ENCODE assay signal across 21 cellular contexts in the genomic region with DNA sequence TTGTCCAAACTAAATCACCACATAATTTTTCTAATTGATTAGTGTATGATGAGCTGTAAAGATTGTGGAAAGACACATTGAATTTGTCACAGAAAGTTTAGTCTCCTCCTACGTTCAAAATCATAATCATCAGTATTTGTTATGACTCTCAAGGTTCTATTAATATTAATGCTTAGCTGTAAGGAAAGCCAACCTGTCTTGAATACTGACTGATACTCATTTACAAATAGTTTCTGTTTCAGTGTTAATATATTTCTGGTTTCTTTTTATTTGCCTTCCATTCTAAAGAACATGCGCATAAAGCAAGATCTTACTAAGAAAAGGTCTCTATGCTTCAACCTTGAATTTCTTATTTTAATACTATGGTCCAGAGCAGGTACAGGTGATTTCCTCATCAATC. TPM values are rescaled to one million over a fixed set of nuclear protein-coding genes. Genes with fewer than 3 reads are reported as not detected.
A peak's percentile ranks its signal among the peaks of the same experiment; 100 is the strongest.
DNase-seq lines count a peak whose midpoint lies in the region; ATAC-seq and TF ChIP-seq lines count a peak whose summit lies in the region.
"Had no signal": no experiment of that assay in that cellular context is flagged by ENCODE, and none has a peak within 500 bp of the region (broad histone marks: within the 10 kb centered on the region; RNA-seq: fewer than 3 reads in every experiment).

No MANE protein-coding gene starts in this region.

- peak; percentile 87 for ATAC-seq in GM18508 (IDR thresholded peaks at IDR 0.05; ENCODE audit: insufficient read depth, unreplicated experiment)
- ATAC-seq in GM21360 (IDR thresholded peaks at IDR 0.05; ENCODE audit: unreplicated experiment), result peak; percentile 90
- ATAC-seq in HG02840 (IDR thresholded peaks at IDR 0.05; ENCODE audit: low FRiP score, unreplicated experiment), result peak; percentile 64
- ATAC-seq in HG03378 (IDR thresholded peaks at IDR 0.05; ENCODE audit: unreplicated experiment), result peak; percentile 67
- ATAC-seq in HG02763 (IDR thresholded peaks at IDR 0.05; ENCODE audit: unreplicated experiment), result no peak
- ATAC-seq: A549, left ventricle myocardium superior, Panc1, right lobe of liver had no signal

- no peaks in the 10 kb centered on the region for H3K36me3 ChIP-seq in WERI-Rb-1
- H3K36me3 ChIP-seq: esophagus muscularis mucosa had no signal

- peaks cover 2% of the 10 kb centered on the region for H3K9me3 ChIP-seq in WERI-Rb-1 (ENCODE audit: severe bottlenecking)
- H3K9me3 ChIP-seq: A549, esophagus muscularis mucosa, right lobe of liver had no signal

- no peaks in the 10 kb centered on the region for H3K27me3 ChIP-seq in WERI-Rb-1 (ENCODE audit: insufficient read depth, low read depth, severe bottlenecking)
- H3K27me3 ChIP-seq: cardiac muscle cell, dorsolateral prefrontal cortex, esophagus muscularis mucosa, right lobe of liver had no signal

- TF ChIP-seq CTCF in WERI-Rb-1 (IDR thresholded peaks at IDR 0.05; ENCODE audit: low read depth, low read length), result no peak

- no peak overlapping the region for H3K27ac ChIP-seq in WERI-Rb-1
- H3K27ac ChIP-seq: A549, C4-2B, cardiac muscle cell, dorsolateral prefrontal cortex, esophagus muscularis mucosa, right lobe of liver had no signal

- DNase-seq in HT-29 (ENCODE audit: low spot score) (no peak), WERI-Rb-1 (no peak)
- DNase-seq in stimulated activated CD4-positive, alpha-beta T cell treated with anti-CD3 and anti-CD28 coated beads, Interleukin-4, amount 100 ng/mL, for 1 hour, result no peak
- DNase-seq: activated CD4-positive, alpha-beta T cell treated with anti-CD3 and anti-CD28 coated beads for 1 hour; DMS53; dorsolateral prefrontal cortex; left ventricle myocardium superior; NCI-H1105 treated with DMSO at 0.1 percent for 48 hours; NCI-H748 treated with DMSO at 0.1 percent for 48 hours; nucleus accumbens; right lobe of liver had no signal

- H3K4me3 ChIP-seq in WERI-Rb-1 (ENCODE audit: low read depth, low read length), result no peak overlapping the region
- H3K4me3 ChIP-seq: A549, cardiac muscle cell, dorsolateral prefrontal cortex, esophagus muscularis mucosa, right lobe of liver had no signal

RNA-seq across cellular contexts. Expression of gene CPS1, which starts 55.1 kb away (rescaled TPM):
- not detected in 2 replicates for total RNA-seq in HT-29 (2014; rRNA removed; shearing (Covaris generic))
